ENCODE assay signal across 9 cellular contexts in the genomic region with DNA sequence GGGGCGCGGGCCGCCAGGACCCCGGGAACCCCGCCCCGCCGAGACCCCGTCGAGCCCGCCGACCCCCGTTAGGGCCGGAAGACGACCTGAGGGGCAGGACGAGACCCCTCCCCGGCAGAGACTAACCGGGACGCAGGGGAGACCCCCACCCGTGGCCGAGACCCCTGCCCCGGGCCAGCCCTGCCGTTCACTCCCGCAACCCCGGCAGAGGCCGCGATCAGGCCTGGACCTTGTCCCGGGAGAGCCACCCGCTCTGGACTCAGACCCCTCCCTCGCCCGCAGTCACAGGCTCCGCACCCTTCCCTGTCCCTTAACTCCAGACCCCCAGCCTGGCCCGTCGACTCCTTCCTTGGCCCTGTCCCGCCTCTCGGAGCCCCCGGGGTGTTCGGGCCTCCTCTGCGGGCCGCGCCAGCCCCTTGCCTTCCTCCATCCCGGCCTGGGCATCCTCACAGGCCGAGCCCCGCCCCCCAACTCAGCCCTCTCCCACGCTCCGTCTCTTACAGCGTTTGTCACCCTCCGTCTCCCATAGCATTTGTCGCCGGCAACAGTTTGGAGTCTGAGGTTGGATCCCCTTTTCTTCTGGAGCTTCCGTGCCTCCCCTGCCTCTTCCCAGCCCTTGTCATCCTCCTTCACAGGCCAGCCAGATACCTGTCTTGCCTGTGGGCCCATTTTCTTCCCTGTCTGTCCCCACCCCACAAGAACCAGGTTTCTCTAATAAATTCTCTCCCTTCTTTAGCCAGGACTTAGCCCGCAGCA. TPM values are rescaled to one million over a fixed set of nuclear protein-coding genes. Genes with fewer than 3 reads are reported as not detected.
DNase-seq lines count a peak whose midpoint lies in the region; ATAC-seq and TF ChIP-seq lines count a peak whose summit lies in the region.
"Had no signal": no experiment of that assay in that cellular context is flagged by ENCODE, and none has a peak within 500 bp of the region (broad histone marks: within the 10 kb centered on the region; RNA-seq: fewer than 3 reads in every experiment).

No MANE protein-coding gene starts in this region.

- H3K79me2 ChIP-seq in hepatocyte, result peaks cover 12% of the 10 kb centered on the region

- H3K27me3 Mint-ChIP-seq in activated naive CD4-positive, alpha-beta T cell treated with anti-CD3 and anti-CD28 coated beads for 36 hours (ENCODE audit: low read depth), result no peaks in the 10 kb centered on the region

- H3K4me3 ChIP-seq in AG09309 (ENCODE audit: control insufficient read depth, low read depth, low read length), result peak overlapping the region; percentile 68
- H3K4me3 ChIP-seq in HFF-Myc (replicated peaks; ENCODE audit: low read depth, low read length), result peak overlapping the region; percentile 69
- H3K4me3 ChIP-seq in hepatocyte, result peak overlapping the region; percentile 98
- peak overlapping the region; percentile 50 to 98 (median 88) for H3K4me3 ChIP-seq in spleen

- no peak for ATAC-seq in HG02870 (IDR thresholded peaks at IDR 0.05; ENCODE audit: unreplicated experiment)

- H4K20me1 ChIP-seq in hepatocyte (ENCODE audit: insufficient read depth, poor library complexity, severe bottlenecking), result no peaks in the 10 kb centered on the region

- peak overlapping the region; percentile 54 for H3K27ac Mint-ChIP-seq in activated naive CD4-positive, alpha-beta T cell treated with anti-CD3 and anti-CD28 coated beads for 36 hours

- no peak for TF ChIP-seq POLR2A in spleen (IDR thresholded peaks at IDR 0.05)

- DNase-seq in AG09309 (ENCODE audit: low read depth), result no peak
- DNase-seq in HFF-Myc (ENCODE audit: extremely low read depth, low read depth), result no peak
- peak; percentile 49 for DNase-seq in activated naive CD4-positive, alpha-beta T cell treated with anti-CD3 and anti-CD28 coated beads for 36 hours
- DNase-seq in hepatocyte (ENCODE audit: low spot score), result peak; percentile 67
- no peak for DNase-seq in spleen
- DNase-seq in superior temporal gyrus (ENCODE audit: extremely low spot score), result no peak
- DNase-seq in OCI-M1 (lab: John Stamatoyannopoulos, UW), result no peak

- H3K9me3 Mint-ChIP-seq in activated naive CD4-positive, alpha-beta T cell treated with anti-CD3 and anti-CD28 coated beads for 36 hours, result no peaks in the 10 kb centered on the region

- H3K27me3 ChIP-seq in hepatocyte (no peaks in the 10 kb centered on the region), spleen (replicated peaks in 1 of 7) (no peaks in the 10 kb centered on the region)

- peaks cover 42% of the 10 kb centered on the region for H3K4me1 Mint-ChIP-seq in activated naive CD4-positive, alpha-beta T cell treated with anti-CD3 and anti-CD28 coated beads for 36 hours (ENCODE audit: low read depth)

- CTCF ChIA-PET in activated naive CD4-positive, alpha-beta T cell treated with anti-CD3 and anti-CD28 coated beads for 36 hours (lab: Charles Lee), result interaction anchor here (0.9 to 1.4 kb wide), 3 partner anchors 24 to 83 kb away, joined by 3 to 5 read pairs (median 3); a partner anchor contains a TSS

- no peak for TF ChIP-seq CTCF in AG09309 (IDR thresholded peaks at IDR 0.05; ENCODE audit: control insufficient read depth, insufficient read depth, low read depth, low read length, missing control alignments)
- TF ChIP-seq CTCF in HFF-Myc (IDR thresholded peaks at IDR 0.05; ENCODE audit: low read depth, low read length, missing control alignments), result no peak
- TF ChIP-seq CTCF in hepatocyte (IDR thresholded peaks at IDR 0.05; ENCODE audit: poor library complexity), result no peak
- TF ChIP-seq CTCF in spleen (IDR thresholded peaks at IDR 0.05 in 8 of 11, conservative IDR thresholded peaks at IDR 0.05 in 3 of 11), result no peak

- no peaks in the 10 kb centered on the region for H3K36me3 Mint-ChIP-seq in activated naive CD4-positive, alpha-beta T cell treated with anti-CD3 and anti-CD28 coated beads for 36 hours (ENCODE audit: low read depth)

- H3K4me3 Mint-ChIP-seq in activated naive CD4-positive, alpha-beta T cell treated with anti-CD3 and anti-CD28 coated beads for 36 hours, result peak overlapping the region; percentile 89

- H3K4me1 ChIP-seq in hepatocyte (ENCODE audit: insufficient read depth), result peaks cover 13% of the 10 kb centered on the region
- peaks cover 24 to 68% (median 63%) of the 10 kb centered on the region in 6 donors for H3K4me1 ChIP-seq in spleen

- H2AFZ ChIP-seq in hepatocyte, result peak overlapping the region; percentile 63

- H3K27ac ChIP-seq in hepatocyte (peak overlapping the region; percentile 34), spleen (peak overlapping the region; percentile 55 to 88 (median 82))

- no peaks in the 10 kb centered on the region for H3K9me2 ChIP-seq in hepatocyte (replicated peaks; ENCODE audit: insufficient read depth)

- H3K36me3 ChIP-seq in hepatocyte (replicated peaks; ENCODE audit: insufficient read depth, low read depth) (no peaks in the 10 kb centered on the region), spleen (no peaks in the 10 kb centered on the region)

- 13% methylated on average over 19 of the region's 51 CpGs for WGBS in hepatocyte (ENCODE audit: low lambda C conversion rate, missing lambda C conversion rate)
- 3 to 11% (median 5%) methylated on average over 26 to 51 of the region's 51 CpGs for WGBS in spleen, 5 donors

- H3K9me3 ChIP-seq in hepatocyte (ENCODE audit: low read depth) (no peaks in the 10 kb centered on the region), spleen (no peaks in the 10 kb centered on the region)

- peak overlapping the region; percentile 95 for H3K4me2 ChIP-seq in hepatocyte

- intact Hi-C loops in activated naive CD4-positive, alpha-beta T cell treated with anti-CD3 and anti-CD28 coated beads for 36 hours (cut with micrococcal nuclease), result loop anchor here (1.0 to 10.0 kb wide), 5 partner anchors 14 to 409 kb away; a partner anchor contains a TSS
- intact Hi-C loops in spleen (cut with DNase I; ENCODE audit: low total_unique reads), result loop anchor here (5.0 kb wide), 1 partner anchor 81 kb away; a partner anchor contains a TSS

RNA-seq across cellular contexts. Expression of a gene that starts 0.6 kb away (rescaled TPM):
- 10 to 100 TPM; 16.7 to 18.2 TPM for total RNA-seq in activated naive CD4-positive, alpha-beta T cell treated with anti-CD3 and anti-CD28 coated beads for 36 hours
- total RNA-seq in hepatocyte (23.8 and 26.0 TPM in 2 replicates), spleen (10 to 100 TPM; 18.6 to 60.8 (median 45.0) TPM)
- polyA plus RNA-seq in hepatocyte (74.2 and 80.0 TPM in 2 replicates), spleen (10 to 100 TPM; 35.9 to 47.5 (median 41.5) TPM)

RNA-seq across cellular contexts. Expression of a gene that starts 14.1 kb away (rescaled TPM):
- not detected for total RNA-seq in activated naive CD4-positive, alpha-beta T cell treated with anti-CD3 and anti-CD28 coated beads for 36 hours
- total RNA-seq in hepatocyte (not detected in 2 replicates), spleen (10 to 100 TPM; 12.1 to 63.1 (median 42.0) TPM)
- polyA plus RNA-seq in hepatocyte (1.9 and 2.0 TPM in 2 replicates), spleen (10 to 100 TPM in 2 of 3 donors, 1 to 10 TPM in 1; 7.3 to 25.5 (median 22.3) TPM)

RNA-seq across cellular contexts. Expression of a gene that starts 15.8 kb away (rescaled TPM):
- total RNA-seq in activated naive CD4-positive, alpha-beta T cell treated with anti-CD3 and anti-CD28 coated beads for 36 hours, result 10 to 100 TPM; 20.6 to 23.5 TPM
- 8.1 and 8.8 TPM in 2 replicates for total RNA-seq in hepatocyte
- 10.9 and 13.5 TPM in 2 replicates for polyA plus RNA-seq in hepatocyte
- total RNA-seq in spleen, result 100 to 1,000 TPM in 4 of 7 donors, 10 to 100 TPM in 3; 91.6 to 186 (median 107) TPM
- 100 to 1,000 TPM in 1 of 3 donors, 10 to 100 TPM in 2; 80.4 to 125 (median 82.0) TPM for polyA plus RNA-seq in spleen

RNA-seq across cellular contexts. Expression of a gene that starts 16.3 kb away (rescaled TPM):
- under 1 TPM; 0.45 to 0.47 TPM for total RNA-seq in activated naive CD4-positive, alpha-beta T cell treated with anti-CD3 and anti-CD28 coated beads for 36 hours
- total RNA-seq in hepatocyte, result 1.1 and 1.5 TPM in 2 replicates
- polyA plus RNA-seq in hepatocyte, result 0.50 and 0.90 TPM in 2 replicates
- 1 to 10 TPM; 3.7 to 7.9 (median 5.1) TPM for total RNA-seq in spleen
- polyA plus RNA-seq in spleen, result 1 to 10 TPM; 1.9 to 4.9 (median 2.5) TPM

RNA-seq across cellular contexts. Expression of a gene that starts 20.6 kb away (rescaled TPM):
- under 1 TPM; 0.33 to 0.62 TPM for total RNA-seq in activated naive CD4-positive, alpha-beta T cell treated with anti-CD3 and anti-CD28 coated beads for 36 hours
- total RNA-seq in hepatocyte (not detected in 2 replicates), spleen (under 1 TPM in 1 of 7 donors, not detected in 6; 0.66 TPM)
- polyA plus RNA-seq in hepatocyte (0.91 and 1.2 TPM in 2 replicates), spleen (under 1 TPM; 0.26 to 0.53 (median 0.48) TPM)
- total RNA-seq: renal cortical epithelial cell had no signal

Comparison
In these comparisons a context has a peak if more than half of its experiments do, and no peak if none do; other contexts are left out.
1. DNase-seq: peak in activated naive CD4-positive, alpha-beta T cell treated with anti-CD3 and anti-CD28 coated beads for 36 hours (single experiment) and hepatocyte (single experiment); none in AG09309 (single experiment), HFF-Myc (single experiment), spleen (single experiment), superior temporal gyrus (single experiment) and OCI-M1 (single experiment).
2. RNA of a gene that starts 14.1 kb away (total RNA-seq): 12.1 to 63.1 TPM in spleen; not detected in activated naive CD4-positive, alpha-beta T cell treated with anti-CD3 and anti-CD28 coated beads for 36 hours and not detected in hepatocyte; every median in the first group is over 10 times any median in the second.
3. Peak in every context shown above with its lines, with median percentiles within 50 percentile points of each other: H3K4me3 ChIP-seq.